ENCODE assay signal across 16 cellular contexts in the genomic region with DNA sequence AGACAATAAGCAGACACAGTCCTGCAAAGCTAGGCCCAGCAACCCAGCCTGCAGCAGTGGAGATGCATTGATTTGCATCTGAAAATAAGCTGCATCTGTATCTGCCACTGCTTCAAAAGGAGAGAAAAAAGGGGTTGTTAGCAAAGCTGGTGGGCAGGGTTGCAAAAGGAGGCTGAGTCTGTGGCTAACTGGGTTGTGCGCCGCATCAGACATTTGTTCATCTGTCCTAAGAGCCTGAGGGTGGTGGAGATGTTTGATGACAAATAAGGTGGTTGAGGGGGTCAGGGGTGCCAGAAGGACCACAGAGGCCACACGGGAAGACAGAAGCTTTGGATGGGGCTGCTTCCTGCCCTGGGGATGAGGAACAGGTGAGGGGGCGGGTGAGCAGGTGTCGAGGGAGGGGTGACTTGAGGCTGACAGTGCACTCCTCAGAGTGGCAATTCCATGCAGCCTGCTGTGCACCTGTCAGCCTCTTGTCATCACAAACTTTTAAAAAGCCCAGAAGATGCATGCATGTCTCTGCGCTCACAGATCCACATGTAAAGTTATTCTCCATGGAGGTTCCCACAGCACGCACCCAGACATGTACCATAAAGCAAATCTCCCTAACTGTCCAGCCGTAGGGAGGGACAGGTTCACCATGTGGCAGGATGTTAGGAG.
"Had no signal": no experiment of that assay in that cellular context is flagged by ENCODE, and none has a peak within 500 bp of the region (broad histone marks: within the 10 kb centered on the region; RNA-seq: fewer than 3 reads in every experiment).

No MANE protein-coding gene starts in this region.

- H3K4me3 Mint-ChIP-seq: activated CD4-positive, alpha-beta T cell treated with anti-CD3 and anti-CD28 coated beads, Interleukin-2, amount 10 ng/mL, durations not matched to agents 24 days and 14 days; activated T-helper 17 cell treated with anti-CD3 and anti-CD28 coated beads, Interleukin-2, amount 50 U/mL, for 72 hours; memory B cell; natural killer cell treated with Interleukin-12 subunit alpha and Interleukin-12 subunit beta and Interleukin-15 and Interleukin-18, amount 100 ng/mL, for 72 hours; stimulated activated naive CD8-positive, alpha-beta T cell treated with anti-CD3 and anti-CD28 coated beads, Interleukin-15, amount 100 ng/mL, for 72 hours had no signal

- H3K27ac Mint-ChIP-seq: activated CD4-positive, alpha-beta T cell treated with anti-CD3 and anti-CD28 coated beads, Interleukin-2, amount 10 ng/mL, durations not matched to agents 24 days and 14 days; activated T-helper 17 cell treated with anti-CD3 and anti-CD28 coated beads, Interleukin-2, amount 50 U/mL, for 72 hours; memory B cell; natural killer cell treated with Interleukin-12 subunit alpha and Interleukin-12 subunit beta and Interleukin-15 and Interleukin-18, amount 100 ng/mL, for 72 hours; stimulated activated naive CD8-positive, alpha-beta T cell treated with anti-CD3 and anti-CD28 coated beads, Interleukin-15, amount 100 ng/mL, for 72 hours had no signal

- H3K9me3 Mint-ChIP-seq: activated CD4-positive, alpha-beta T cell treated with anti-CD3 and anti-CD28 coated beads, Interleukin-2, amount 10 ng/mL, durations not matched to agents 24 days and 14 days; activated T-helper 17 cell treated with anti-CD3 and anti-CD28 coated beads, Interleukin-2, amount 50 U/mL, for 72 hours; memory B cell; natural killer cell treated with Interleukin-12 subunit alpha and Interleukin-12 subunit beta and Interleukin-15 and Interleukin-18, amount 100 ng/mL, for 72 hours; stimulated activated naive CD8-positive, alpha-beta T cell treated with anti-CD3 and anti-CD28 coated beads, Interleukin-15, amount 100 ng/mL, for 72 hours had no signal

- H3K27me3 Mint-ChIP-seq: activated T-helper 17 cell treated with anti-CD3 and anti-CD28 coated beads, Interleukin-2, amount 50 U/mL, for 72 hours; natural killer cell treated with Interleukin-12 subunit alpha and Interleukin-12 subunit beta and Interleukin-15 and Interleukin-18, amount 100 ng/mL, for 72 hours; stimulated activated naive CD8-positive, alpha-beta T cell treated with anti-CD3 and anti-CD28 coated beads, Interleukin-15, amount 100 ng/mL, for 72 hours had no signal

- H3K36me3 Mint-ChIP-seq: memory B cell; natural killer cell treated with Interleukin-12 subunit alpha and Interleukin-12 subunit beta and Interleukin-15 and Interleukin-18, amount 100 ng/mL, for 72 hours had no signal

- H3K9me3 ChIP-seq: psoas muscle, right lobe of liver, upper lobe of right lung had no signal

- ATAC-seq: activated T-helper 17 cell treated with anti-CD3 and anti-CD28 coated beads, Interleukin-2, amount 50 U/mL, for 72 hours; esophagus mucosa; left ventricle myocardium superior; natural killer cell treated with Interleukin-12 subunit alpha and Interleukin-12 subunit beta and Interleukin-15 and Interleukin-18, amount 100 ng/mL, for 72 hours; psoas muscle; right lobe of liver; stimulated activated naive CD8-positive, alpha-beta T cell treated with anti-CD3 and anti-CD28 coated beads, Interleukin-15, amount 100 ng/mL, for 72 hours; upper lobe of right lung had no signal

- DNase-seq: activated CD4-positive, alpha-beta T cell treated with anti-CD3 and anti-CD28 coated beads, Interleukin-2, amount 10 ng/mL, durations not matched to agents 24 days and 14 days; activated CD4-positive, CD25-positive, alpha-beta regulatory T cell; activated naive CD4-positive, alpha-beta T cell treated with anti-CD3 and anti-CD28 coated beads, Interleukin-2, amount 50 U/mL, for 16 hours; activated T-cell treated with anti-CD3 and anti-CD28 coated beads for 4 hours; kidney; left ventricle myocardium superior; occipital lobe; psoas muscle; right lobe of liver; stimulated activated naive CD8-positive, alpha-beta T cell treated with anti-CD3 and anti-CD28 coated beads, Interleukin-15, amount 100 ng/mL, for 72 hours; SW 1271; upper lobe of right lung had no signal
